Comparison of ENCODE assay signal across 8 cellular contexts in genomic region chr1:178724386-178724733, GRCh38. TPM values are rescaled to one million over a fixed set of nuclear protein-coding genes. Genes with fewer than 3 reads are reported as not detected.
DNase-seq lines count a peak whose midpoint lies in the region; ATAC-seq, FAIRE-seq and TF ChIP-seq lines count a peak whose summit lies in the region.

No MANE protein-coding gene starts in this region.

- H4K12ac ChIP-seq in trophoblast cell (ENCODE audit: low read depth, low read length) = no peak overlapping the region

- peak overlapping the region; percentile 91 for H2AFZ ChIP-seq in OCI-LY3 (ENCODE audit: low read depth, low read length)
- H2AFZ ChIP-seq in endothelial cell of umbilical vein (ENCODE audit: low read depth, low read length) = peak overlapping the region; percentile 74
- H2AFZ ChIP-seq in trophoblast cell (ENCODE audit: insufficient read depth, low read length, poor library complexity) = peak overlapping the region; percentile 78

- TF ChIP-seq CTCF in DOHH2 (IDR thresholded peaks at IDR 0.05; ENCODE audit: low read depth, low read length, poor library complexity, severe bottlenecking) (no peak), OCI-LY3 (IDR thresholded peaks at IDR 0.05; ENCODE audit: low read depth, low read length) (no peak), endothelial cell of umbilical vein (IDR thresholded peaks at IDR 0.05; ENCODE audit: extremely low read depth in 1 of 2, insufficient read depth in 1 of 2, low read depth in 1 of 2, low read length in 2 of 2) (no peak)

- H3K9me1 ChIP-seq in endothelial cell of umbilical vein (replicated peaks; ENCODE audit: control insufficient read depth, extremely low read depth, insufficient read depth, low read length) = no peaks in the 10 kb centered on the region

- no peak overlapping the region for H3K18ac ChIP-seq in trophoblast cell (ENCODE audit: low read length)

- peak overlapping the region; percentile 89 for H3K4me3 ChIP-seq in DOHH2 (ENCODE audit: low read length)
- H3K4me3 ChIP-seq in OCI-LY3 (ENCODE audit: low read length) = peak overlapping the region; percentile 90
- peak overlapping the region in 2 of 3 experiments; percentile 41 to 68 for H3K4me3 ChIP-seq in endothelial cell of umbilical vein (replicated peaks in 1 of 3; ENCODE audit: insufficient read depth in 1 of 3, low read depth in 1 of 3, low read length in 3 of 3)
- no peak overlapping the region for H3K4me3 ChIP-seq in trophoblast cell (ENCODE audit: low read depth, low read length)

- no peak for ATAC-seq in HG02678 (IDR thresholded peaks at IDR 0.05; ENCODE audit: unreplicated experiment)

- H3K23ac ChIP-seq in trophoblast cell (ENCODE audit: low read length) = no peak overlapping the region

- no peak overlapping the region for H4K91ac ChIP-seq in trophoblast cell (ENCODE audit: low read depth, low read length)

- H3K4me1 ChIP-seq in DOHH2 (ENCODE audit: control insufficient read depth, low read length) (peaks cover 46% of the 10 kb centered on the region), OCI-LY3 (ENCODE audit: low read length) (peaks cover 14% of the 10 kb centered on the region), endothelial cell of umbilical vein (ENCODE audit: control insufficient read depth, extremely low read depth, insufficient read depth, low read length) (peaks cover 32% of the 10 kb centered on the region), trophoblast cell (ENCODE audit: control insufficient read depth in 1 of 2, insufficient read depth in 2 of 2, low read length in 2 of 2) (no peaks in the 10 kb centered on the region)

- peaks cover 37% of the 10 kb centered on the region for H3K36me3 ChIP-seq in DOHH2 (ENCODE audit: control insufficient read depth, low read length)
- H3K36me3 ChIP-seq in OCI-LY3 (replicated peaks; ENCODE audit: low read depth, low read length) = no peaks in the 10 kb centered on the region
- H3K36me3 ChIP-seq in endothelial cell of umbilical vein (ENCODE audit: control insufficient read depth in 2 of 2, extremely low read depth in 1 of 2, insufficient read depth in 2 of 2, low read length in 2 of 2) = no peaks in the 10 kb centered on the region
- H3K36me3 ChIP-seq in trophoblast cell (ENCODE audit: control insufficient read depth in 1 of 2, insufficient read depth in 2 of 2, low read length in 2 of 2) = no peaks in the 10 kb centered on the region

- no peaks in the 10 kb centered on the region for H4K20me1 ChIP-seq in DOHH2 (ENCODE audit: control insufficient read depth, insufficient read depth, low read depth, low read length)
- peaks cover 3% of the 10 kb centered on the region; the same call in 1 of the 2 replicates for H4K20me1 ChIP-seq in OCI-LY3 (ENCODE audit: insufficient read depth, low read length)
- H4K20me1 ChIP-seq in endothelial cell of umbilical vein (replicated peaks; ENCODE audit: control insufficient read depth, extremely low read depth, insufficient read depth, low read length) = no peaks in the 10 kb centered on the region

- H3K9me2 ChIP-seq in DOHH2 (replicated peaks; ENCODE audit: control insufficient read depth, low read length) = no peaks in the 10 kb centered on the region

- DNase-seq in endothelial cell of umbilical vein (ENCODE audit: low read depth, low spot score) (peak; percentile 26), trophoblast cell (peak in 1 of 2 donors; percentile 17), NCI-H1436 treated with DMSO at 0.1 percent for 48 hours (lab: John Stamatoyannopoulos, UW) (no peak), iPS-NIHi11 (ENCODE audit: low spot score) (no peak), kidney glomerular epithelial cell (lab: John Stamatoyannopoulos, UW) (no peak)

- no TSS peak for BruUV-seq in endothelial cell of umbilical vein (replicated peaks; lab: Mats Ljungman, UMichigan)

- no peak overlapping the region for H2AK5ac ChIP-seq in trophoblast cell (ENCODE audit: low read length)

- H2BK12ac ChIP-seq in trophoblast cell (ENCODE audit: low read length) = no peak overlapping the region

- WGBS in trophoblast cell (ENCODE audit: extremely low coverage, insufficient coverage, insufficient read length) = no CpG with 5 or more reads among the region's 5 CpGs

- H3F3A ChIP-seq in DOHH2 (ENCODE audit: control insufficient read depth, insufficient read depth) = peaks cover 9% of the 10 kb centered on the region; the same call in 1 of the 2 replicates

- H3K14ac ChIP-seq in trophoblast cell (ENCODE audit: low read length) = no peak overlapping the region

- H3K4ac ChIP-seq in trophoblast cell (ENCODE audit: low read depth, low read length) = no peak overlapping the region

- intact Hi-C loops in endothelial cell of umbilical vein (cut with micrococcal nuclease) = no loop called here

- peak overlapping the region; percentile 91 for H3K27ac ChIP-seq in DOHH2 (ENCODE audit: low read depth, low read length)
- 0 out of 2 replicates have a peak overlapping the region, but pooled peaks have one; percentile 23 for H3K27ac ChIP-seq in OCI-LY3 (ENCODE audit: low read length)
- H3K27ac ChIP-seq in endothelial cell of umbilical vein (ENCODE audit: insufficient read depth, low read depth, low read length) = peak overlapping the region; percentile 4
- H3K27ac ChIP-seq in trophoblast cell (ENCODE audit: low read depth, low read length) = no peak overlapping the region

- H4K8ac ChIP-seq in trophoblast cell (ENCODE audit: low read depth, low read length) = no peak overlapping the region

- dilution Hi-C loops in endothelial cell of umbilical vein (cut with MboI; ENCODE audit: extremely low pct_ligation_motif_present, low sequenced_read_pairs) = no loop called here

- H3K9ac ChIP-seq in OCI-LY3 (ENCODE audit: low read length) = peak overlapping the region; percentile 86
- peak overlapping the region; percentile 36 for H3K9ac ChIP-seq in endothelial cell of umbilical vein (replicated peaks; ENCODE audit: extremely low read depth, insufficient read depth, low read length)
- H3K9ac ChIP-seq in trophoblast cell (ENCODE audit: low read length) = peak overlapping the region; percentile 15

- CTCF ChIA-PET in endothelial cell of umbilical vein (lab: Charles Lee) = interaction anchor here (0.7 to 3.6 kb wide), 4 partner anchors 12 to 279 kb away, joined by 3 to 55 read pairs (median 8); no protein-coding TSS in a partner anchor

- no peaks in the 10 kb centered on the region for H3K9me3 ChIP-seq in DOHH2 (ENCODE audit: control insufficient read depth, insufficient read depth, low read length)
- H3K9me3 ChIP-seq in OCI-LY3 (ENCODE audit: insufficient read depth, low read length) = no peaks in the 10 kb centered on the region
- no peaks in the 10 kb centered on the region for H3K9me3 ChIP-seq in endothelial cell of umbilical vein (replicated peaks; ENCODE audit: control insufficient read depth, insufficient read depth, low read length)
- H3K9me3 ChIP-seq in trophoblast cell (ENCODE audit: insufficient read depth, low read depth, low read length) = no peaks in the 10 kb centered on the region

- POLR2A ChIA-PET in endothelial cell of umbilical vein (lab: Charles Lee) = no interaction called here

- no peak for TF ChIP-seq POLR2A in endothelial cell of umbilical vein (IDR thresholded peaks at IDR 0.05; ENCODE audit: low read depth, low read length)

- no peak overlapping the region for H2BK5ac ChIP-seq in trophoblast cell (ENCODE audit: low read depth, low read length, poor library complexity)

- peak overlapping the region; percentile 86 for H3K4me2 ChIP-seq in DOHH2 (ENCODE audit: low read length)
- H3K4me2 ChIP-seq in OCI-LY3 (ENCODE audit: low read length) = peak overlapping the region; percentile 95
- peak overlapping the region; percentile 14 for H3K4me2 ChIP-seq in endothelial cell of umbilical vein (ENCODE audit: insufficient read depth, low read length)
- H3K4me2 ChIP-seq in trophoblast cell (ENCODE audit: low read length) = peak overlapping the region; percentile 67

- peaks cover 45% of the 10 kb centered on the region for H3K79me2 ChIP-seq in DOHH2 (ENCODE audit: control insufficient read depth, low read length)
- no peaks in the 10 kb centered on the region for H3K79me2 ChIP-seq in OCI-LY3 (ENCODE audit: low read length)
- peaks cover 22% of the 10 kb centered on the region for H3K79me2 ChIP-seq in endothelial cell of umbilical vein (ENCODE audit: control insufficient read depth, insufficient read depth, low read length)
- peaks cover 7% of the 10 kb centered on the region for H3K79me2 ChIP-seq in trophoblast cell (ENCODE audit: control insufficient read depth, insufficient read depth, low read length, poor library complexity)

- H3K27me3 ChIP-seq in DOHH2 (ENCODE audit: control insufficient read depth, low read length) = no peaks in the 10 kb centered on the region
- H3K27me3 ChIP-seq in OCI-LY3 (ENCODE audit: low read depth, low read length) = 0 out of 2 replicates have a peak, but pooled peaks cover 2% of the 10 kb centered on the region
- no peaks in the 10 kb centered on the region for H3K27me3 ChIP-seq in endothelial cell of umbilical vein (ENCODE audit: control insufficient read depth in 2 of 2, insufficient read depth in 2 of 2, low read length in 2 of 2)
- H3K27me3 ChIP-seq in trophoblast cell (ENCODE audit: insufficient read depth, low read length) = no peaks in the 10 kb centered on the region

- FAIRE-seq in endothelial cell of umbilical vein (lab: Jason Lieb, UNC) = no peak

- peaks cover 9% of the 10 kb centered on the region for H3K79me1 ChIP-seq in trophoblast cell (ENCODE audit: low read length)

- H2BK120ac ChIP-seq in trophoblast cell (ENCODE audit: insufficient read depth, low read length, poor library complexity) = no peak overlapping the region

TF ChIP-seq in endothelial cell of umbilical vein, 7 proteins besides CTCF, POLR2A, EP300 and RAD21:
- TF ChIP-seq POLR2AphosphoS5 (IDR thresholded peaks at IDR 0.05; ENCODE audit: insufficient read depth, low read depth, low read length) (no peak), JUN (IDR thresholded peaks at IDR 0.05; ENCODE audit: borderline replicate concordance, insufficient read depth, insufficient read length, low read depth) (no peak), GATA2 (IDR thresholded peaks at IDR 0.05; ENCODE audit: insufficient read depth, insufficient read length, low read depth, low read length) (no peak)
TF ChIP-seq in endothelial cell of umbilical vein: peak in this region for 0.

RNA-seq across cellular contexts. Expression of gene RALGPS2, which starts 0.7 kb away (rescaled TPM):
- total RNA-seq in endothelial cell of umbilical vein = 27.7 and 28.4 TPM in 2 replicates
- polyA plus RNA-seq in endothelial cell of umbilical vein = 4.1 and 4.6 TPM in 2 replicates
- polyA plus RNA-seq in endothelial cell of umbilical vein (2011; cell fraction: cytosol; rRNA removed) = 5.6 and 6.4 TPM in 2 replicates
- polyA plus RNA-seq in endothelial cell of umbilical vein (2011; cell fraction: nucleus; rRNA removed) = 23.3 and 24.3 TPM in 2 replicates
- polyA plus RNA-seq in endothelial cell of umbilical vein (2012) = 14.1 and 14.5 TPM in 2 replicates
- 23.7 and 35.3 TPM in 2 replicates for polyA minus RNA-seq in endothelial cell of umbilical vein
- polyA minus RNA-seq in endothelial cell of umbilical vein (2011; cell fraction: cytosol; rRNA and poly(A)+ RNA removed) = 9.6 TPM
- 59.1 and 76.0 TPM in 2 replicates for polyA minus RNA-seq in endothelial cell of umbilical vein (2011; cell fraction: nucleus; rRNA and poly(A)+ RNA removed)
- polyA plus RNA-seq in trophoblast cell (2013) = 12.0 and 13.5 TPM in 2 replicates

Comparison
In these comparisons a context has a peak if more than half of its experiments do, and no peak if none do; other contexts are left out.
1. H3K4me2 ChIP-seq: peak in every context shown above with its lines; median percentile 95 in OCI-LY3; 86 in DOHH2; 67 in trophoblast cell; 14 in endothelial cell of umbilical vein.
2. H3K9ac ChIP-seq: peak in every context shown above with its lines; median percentile 86 in OCI-LY3; 36 in endothelial cell of umbilical vein; 15 in trophoblast cell.